19 cellular contexts compared by ENCODE assay signal in genomic region chr3:48226959-48227358, GRCh38. TPM values are rescaled to one million over a fixed set of nuclear protein-coding genes. Genes with fewer than 3 reads are reported as not detected.
A peak's percentile ranks its signal among the peaks of the same experiment; 100 is the strongest.
DNase-seq lines count a peak whose midpoint lies in the region; ATAC-seq, FAIRE-seq and TF ChIP-seq lines count a peak whose summit lies in the region.
"Had no signal": no experiment of that assay in that cellular context is flagged by ENCODE, and none has a peak within 500 bp of the region (broad histone marks: within the 10 kb centered on the region; RNA-seq: fewer than 3 reads in every experiment).

No MANE protein-coding gene starts in this region.

- H3K9me3 Mint-ChIP-seq in IgD-negative memory B cell = no peaks in the 10 kb centered on the region
- no peaks in the 10 kb centered on the region for H3K9me3 Mint-ChIP-seq in activated T-helper 1 cell treated with anti-CD3 and anti-CD28 coated beads, Interleukin-12 subunit alpha, Interleukin-12 subunit beta, Interleukin-2, Interleukin-4 antibody, amounts not matched to agents 30 ng/mL and 10 ng/mL and 1 ng/mL, durations not matched to agents 14 hours and 24 hours and 36 hours

- in situ Hi-C loops in GM12878 (cut with MboI) (no loop called here), mammary epithelial cell (cut with MboI; ENCODE audit: low sequenced_read_pairs in 2 of 2) (no loop called here)

- H3K23ac ChIP-seq in neuronal stem cell (ENCODE audit: low read depth, low read length, poor library complexity) = no peak overlapping the region

- ATAC-seq in GM12878 = 0 out of 3 replicates have a peak, but pooled peaks have one; percentile 10

- H3K27me3 Mint-ChIP-seq in IgD-negative memory B cell = no peaks in the 10 kb centered on the region
- H3K27me3 Mint-ChIP-seq in activated T-helper 1 cell treated with anti-CD3 and anti-CD28 coated beads, Interleukin-12 subunit alpha, Interleukin-12 subunit beta, Interleukin-2, Interleukin-4 antibody, amounts not matched to agents 30 ng/mL and 10 ng/mL and 1 ng/mL, durations not matched to agents 14 hours and 24 hours and 36 hours (ENCODE audit: insufficient read depth) = peaks cover 5% of the 10 kb centered on the region

- dilution Hi-C loops in mammary epithelial cell (cut with HindIII; ENCODE audit: low sequenced_read_pairs) = no loop called here

- intact Hi-C loops in GM12878 (cut with micrococcal nuclease; ENCODE audit: unreplicated experiment) = no loop called here
- intact Hi-C loops in mammary epithelial cell (cut with micrococcal nuclease) = no loop called here
- intact Hi-C loops in activated T-helper 1 cell treated with anti-CD3 and anti-CD28 coated beads, Interleukin-12 subunit alpha, Interleukin-12 subunit beta, Interleukin-2, Interleukin-4 antibody, amounts not matched to agents 30 ng/mL and 10 ng/mL and 1 ng/mL, durations not matched to agents 14 hours and 24 hours and 36 hours (cut with micrococcal nuclease) = no loop called here

- H3K4me3 Mint-ChIP-seq in IgD-negative memory B cell = peak overlapping the region in 3 of 4 donors; percentile 9 to 86 (median 74)
- no peak overlapping the region for H3K4me3 Mint-ChIP-seq in activated T-helper 1 cell treated with anti-CD3 and anti-CD28 coated beads, Interleukin-12 subunit alpha, Interleukin-12 subunit beta, Interleukin-2, Interleukin-4 antibody, amounts not matched to agents 30 ng/mL and 10 ng/mL and 1 ng/mL, durations not matched to agents 14 hours and 24 hours and 36 hours

- no peak overlapping the region for H2BK5ac ChIP-seq in neuronal stem cell (ENCODE audit: low read length)

- H4K8ac ChIP-seq in neuronal stem cell (ENCODE audit: low read depth, low read length) = no peak overlapping the region

- H3K14ac ChIP-seq in neuronal stem cell (ENCODE audit: low read length) = no peak overlapping the region

- H3K36me3 Mint-ChIP-seq in IgD-negative memory B cell = no peaks in the 10 kb centered on the region
- H3K36me3 Mint-ChIP-seq in activated T-helper 1 cell treated with anti-CD3 and anti-CD28 coated beads, Interleukin-12 subunit alpha, Interleukin-12 subunit beta, Interleukin-2, Interleukin-4 antibody, amounts not matched to agents 30 ng/mL and 10 ng/mL and 1 ng/mL, durations not matched to agents 14 hours and 24 hours and 36 hours (ENCODE audit: low read depth) = no peaks in the 10 kb centered on the region

- H2BK12ac ChIP-seq in neuronal stem cell (ENCODE audit: low read length) = no peak overlapping the region

- TF ChIP-seq RAD21 in GM12878 (IDR thresholded peaks at IDR 0.05; ENCODE audit: insufficient read depth, low read depth, low read length) = no peak

- H2BK120ac ChIP-seq in neuronal stem cell (ENCODE audit: low read depth, low read length) = no peak overlapping the region

- no peaks in the 10 kb centered on the region for H3K36me3 ChIP-seq in DOHH2 (ENCODE audit: control insufficient read depth, low read length)
- no peaks in the 10 kb centered on the region for H3K36me3 ChIP-seq in GM12878 (ENCODE audit: control insufficient read depth in 2 of 2, insufficient read depth in 2 of 2, low read length in 1 of 2)
- H3K36me3 ChIP-seq in neuronal stem cell (replicated peaks in 1 of 2; ENCODE audit: control insufficient read depth in 2 of 2, insufficient read depth in 2 of 2, low read length in 2 of 2) = no peaks in the 10 kb centered on the region
- no peaks in the 10 kb centered on the region for H3K36me3 ChIP-seq in mammary epithelial cell (ENCODE audit: insufficient read depth, low read length)

- H3K27me3 ChIP-seq in DOHH2 (ENCODE audit: control insufficient read depth, low read length) (no peaks in the 10 kb centered on the region), GM12878 (replicated peaks in 1 of 2; ENCODE audit: control insufficient read depth in 2 of 2, insufficient read depth in 2 of 2, low read length in 1 of 2) (no peaks in the 10 kb centered on the region), neuronal stem cell (ENCODE audit: control insufficient read depth in 3 of 3, insufficient read depth in 3 of 3, low read depth in 1 of 3, low read length in 3 of 3) (peaks cover 0 to 15% (median 0%) of the 10 kb centered on the region in 3 experiments), mammary epithelial cell (ENCODE audit: insufficient read depth, low read length) (no peaks in the 10 kb centered on the region)

- H4K91ac ChIP-seq in neuronal stem cell (ENCODE audit: low read depth, low read length, poor library complexity) = no peak overlapping the region

- peaks cover 39 to 54% (median 46%) of the 10 kb centered on the region in 3 donors for H3K4me1 Mint-ChIP-seq in IgD-negative memory B cell
- no peaks in the 10 kb centered on the region for H3K4me1 Mint-ChIP-seq in activated T-helper 1 cell treated with anti-CD3 and anti-CD28 coated beads, Interleukin-12 subunit alpha, Interleukin-12 subunit beta, Interleukin-2, Interleukin-4 antibody, amounts not matched to agents 30 ng/mL and 10 ng/mL and 1 ng/mL, durations not matched to agents 14 hours and 24 hours and 36 hours (ENCODE audit: low read depth)

- TF ChIP-seq CTCF in DOHH2 (IDR thresholded peaks at IDR 0.05; ENCODE audit: low read depth, low read length, poor library complexity, severe bottlenecking) (no peak), GM12878 (IDR thresholded peaks at IDR 0.05 in 2 of 3, conservative IDR thresholded peaks at IDR 0.05 in 1 of 3; ENCODE audit: control insufficient read depth in 2 of 3, extremely low read depth in 1 of 3, insufficient read depth in 1 of 3, low read depth in 3 of 3, low read length in 3 of 3) (no peak), mammary epithelial cell (conservative IDR thresholded peaks at IDR 0.05 in 1 of 2, IDR thresholded peaks at IDR 0.05 in 1 of 2; ENCODE audit: extremely low read depth in 1 of 2, insufficient read depth in 1 of 2, low read depth in 1 of 2, low read length in 2 of 2) (no peak)

- H3K79me1 ChIP-seq in neuronal stem cell (ENCODE audit: low read depth, low read length) = no peaks in the 10 kb centered on the region

- WGBS in GM12878 (ENCODE audit: insufficient coverage, insufficient replicate concordance, low lambda C conversion rate, missing lambda C conversion rate) = 0% methylated on average over 3 of the region's 3 CpGs
- no CpG with 5 or more reads among the region's 3 CpGs for WGBS in neuronal stem cell (ENCODE audit: extremely low coverage in 2 of 2, insufficient read length in 2 of 2, insufficient replicate concordance in 1 of 2), 2 donors
- WGBS in mammary epithelial cell (ENCODE audit: low coverage, missing lambda C conversion rate) = 75% methylated on average over 2 of the region's 3 CpGs

- H3K79me2 ChIP-seq in DOHH2 (ENCODE audit: control insufficient read depth, low read length) (no peaks in the 10 kb centered on the region), GM12878 (ENCODE audit: control insufficient read depth, insufficient read depth, low read length) (no peaks in the 10 kb centered on the region), mammary epithelial cell (ENCODE audit: insufficient read depth, low read length) (no peaks in the 10 kb centered on the region)

- POLR2A ChIA-PET in GM12878 (lab: Charles Lee) = interaction anchor here (1.5 kb wide), 1 partner anchor 14 kb away, joined by 6 read pairs; the partner anchor contains the start of gene ZNF589

- peak overlapping the region; percentile 53 for H3K27ac ChIP-seq in DOHH2 (ENCODE audit: low read depth, low read length)
- peak overlapping the region; percentile 35 for H3K27ac ChIP-seq in GM12878 (ENCODE audit: control insufficient read depth, insufficient read depth)
- no peak overlapping the region for H3K27ac ChIP-seq in neuronal stem cell (replicated peaks; ENCODE audit: low read length)
- H3K27ac ChIP-seq in mammary epithelial cell (ENCODE audit: insufficient read depth, low read depth, low read length) = no peak overlapping the region

- peak overlapping the region in 2 of 3 donors; percentile 31 to 88 for H3K27ac Mint-ChIP-seq in IgD-negative memory B cell
- H3K27ac Mint-ChIP-seq in activated T-helper 1 cell treated with anti-CD3 and anti-CD28 coated beads, Interleukin-12 subunit alpha, Interleukin-12 subunit beta, Interleukin-2, Interleukin-4 antibody, amounts not matched to agents 30 ng/mL and 10 ng/mL and 1 ng/mL, durations not matched to agents 14 hours and 24 hours and 36 hours = no peak overlapping the region

- peaks cover 13% of the 10 kb centered on the region for H3F3A ChIP-seq in DOHH2 (ENCODE audit: control insufficient read depth, insufficient read depth)

- RAD21 ChIA-PET in GM12878 (lab: Charles Lee; ENCODE audit: unreplicated experiment) = interaction anchor here (1.1 to 2.6 kb wide), 4 partner anchors 32 to 209 kb away, joined by 3 to 10 read pairs (median 4); no protein-coding TSS in a partner anchor

- H3K18ac ChIP-seq in neuronal stem cell (ENCODE audit: low read length) = no peak overlapping the region

- no peak for TF ChIP-seq POLR2A in GM12878 (IDR thresholded peaks at IDR 0.05; ENCODE audit: low read depth, low read length)

- H3K4ac ChIP-seq in neuronal stem cell (ENCODE audit: low read length) = no peak overlapping the region

- H2AFZ ChIP-seq in GM12878 (ENCODE audit: control insufficient read depth, low read depth, low read length) (no peak overlapping the region; the same call in 1 of the 2 replicates), neuronal stem cell (ENCODE audit: low read length) (no peak overlapping the region), mammary epithelial cell (ENCODE audit: low read depth, low read length) (no peak overlapping the region)

- DNase-seq in GM12878 (ENCODE audit: low read depth, low spot score) = no peak
- no peak for DNase-seq in neuronal stem cell (ENCODE audit: low spot score)
- no peak for DNase-seq in mammary epithelial cell
- no peak for DNase-seq in NCI-H2227 treated with DMSO at 0.1 percent for 48 hours (lab: John Stamatoyannopoulos, UW)
- no peak for DNase-seq in CD1c-positive myeloid dendritic cell (ENCODE audit: extremely low spot score)
- no peak for DNase-seq in activated T-helper 1 cell treated with anti-CD3 and anti-CD28 coated beads, Interleukin-12 subunit alpha, Interleukin-12 subunit beta, Interleukin-2, Interleukin-4 antibody, amounts not matched to agents 30 ng/mL and 10 ng/mL and 1 ng/mL, durations not matched to agents 14 hours and 24 hours and 36 hours (ENCODE audit: low spot score)
- DNase-seq: ACHN, DMS 273 treated with DMSO at 0.1 percent for 48 hours, H7, MM.1S, NCI-H187 treated with DMSO at 0.1 percent for 48 hours, NCI-H2171, NCI-H510A, NCI-H82, RPMI8226, SW 1271 had no signal

- H3K9ac ChIP-seq in GM12878 (ENCODE audit: control insufficient read depth, insufficient read depth, low read length) (no peak overlapping the region), neuronal stem cell (ENCODE audit: low read depth, low read length, poor library complexity) (no peak overlapping the region), mammary epithelial cell (ENCODE audit: insufficient read depth, low read length) (no peak overlapping the region)

- H2BK15ac ChIP-seq in neuronal stem cell (ENCODE audit: low read length) = peak overlapping the region; percentile 14

- SMC1A ChIA-PET in GM12878 (lab: Charles Lee; ENCODE audit: uncharacterized antibody, unreplicated experiment) = interaction anchor here (3.0 kb wide), 1 partner anchor 210 kb away, joined by 15 read pairs; no protein-coding TSS in a partner anchor

- BruUV-seq in GM12878 (replicated peaks; lab: Mats Ljungman, UMichigan) = no TSS peak
- no TSS peak for BruUV-seq in mammary epithelial cell (replicated peaks; lab: Mats Ljungman, UMichigan)

- FAIRE-seq in GM12878 (lab: Jason Lieb, UNC) = no peak

- H3K9me3 ChIP-seq in DOHH2 (ENCODE audit: control insufficient read depth, insufficient read depth, low read length) = no peaks in the 10 kb centered on the region
- no peaks in the 10 kb centered on the region; the same call in 2 of the 3 replicates for H3K9me3 ChIP-seq in GM12878 (replicated peaks; ENCODE audit: control insufficient read depth, insufficient read depth, low read length)
- peaks cover 0 to 2% of the 10 kb centered on the region in 2 donors for H3K9me3 ChIP-seq in neuronal stem cell (replicated peaks in 1 of 2; ENCODE audit: control insufficient read depth in 2 of 2, insufficient read depth in 1 of 2, low read depth in 1 of 2, low read length in 2 of 2)
- no peaks in the 10 kb centered on the region for H3K9me3 ChIP-seq in mammary epithelial cell (replicated peaks; ENCODE audit: insufficient read depth, low read length)

- H4K20me1 ChIP-seq in DOHH2 (ENCODE audit: control insufficient read depth, insufficient read depth, low read depth, low read length) (no peaks in the 10 kb centered on the region), GM12878 (ENCODE audit: control insufficient read depth, insufficient read depth) (no peaks in the 10 kb centered on the region), mammary epithelial cell (ENCODE audit: insufficient read depth, low read length) (no peaks in the 10 kb centered on the region)

- H3K9me2 ChIP-seq in DOHH2 (replicated peaks; ENCODE audit: control insufficient read depth, low read length) = no peaks in the 10 kb centered on the region

- H3K4me2 ChIP-seq in DOHH2 (ENCODE audit: low read length) (peak overlapping the region; percentile 64), GM12878 (ENCODE audit: control insufficient read depth, insufficient read depth) (peak overlapping the region; percentile 68), neuronal stem cell (ENCODE audit: insufficient read depth, low read length, poor library complexity, severe bottlenecking) (no peak overlapping the region), mammary epithelial cell (ENCODE audit: insufficient read depth, low read depth, low read length) (no peak overlapping the region)

- CTCF ChIA-PET in GM12878 (lab: Yijun Ruan, JAX) = interaction anchor here (1.2 to 16.5 kb wide), 3 partner anchors 32 to 208 kb away, joined by 3 to 267 read pairs (median 9); no protein-coding TSS in a partner anchor
- CTCF ChIA-PET in mammary epithelial cell (lab: Charles Lee; ENCODE audit: low non-redundant PET) = no interaction called here

- H3K4me3 ChIP-seq in DOHH2 (ENCODE audit: low read length) = peak overlapping the region; percentile 48
- H3K4me3 ChIP-seq in GM12878 = no peak overlapping the region; the same call in 1 of the 2 replicates
- no peak overlapping the region for H3K4me3 ChIP-seq in neuronal stem cell (ENCODE audit: low read length in 2 of 2)
- H3K4me3 ChIP-seq in mammary epithelial cell (replicated peaks in 1 of 3; ENCODE audit: insufficient read depth in 1 of 3, low read depth in 2 of 3, low read length in 3 of 3) = no peak overlapping the region

- TF ChIP-seq EP300 in GM12878 (IDR thresholded peaks at IDR 0.05; ENCODE audit: borderline replicate concordance in 1 of 2, control insufficient read depth in 1 of 2, low read depth in 2 of 2, low read length in 2 of 2) = 0 out of 4 replicates have a peak, but pooled peaks of 1 of the 2 experiments have one; percentile 16

- H3K4me1 ChIP-seq in DOHH2 (ENCODE audit: control insufficient read depth, low read length) = peaks cover 68% of the 10 kb centered on the region
- H3K4me1 ChIP-seq in GM12878 (ENCODE audit: control insufficient read depth, insufficient read depth, low read length) = peaks cover 74% of the 10 kb centered on the region
- peaks cover 0 to 6% of the 10 kb centered on the region in 2 donors for H3K4me1 ChIP-seq in neuronal stem cell (ENCODE audit: control insufficient read depth in 2 of 2, insufficient read depth in 1 of 2, low read depth in 1 of 2, low read length in 2 of 2)
- H3K4me1 ChIP-seq in mammary epithelial cell (ENCODE audit: insufficient read depth, low read length) = peaks cover 21% of the 10 kb centered on the region

- H2AK5ac ChIP-seq in neuronal stem cell (ENCODE audit: low read depth, low read length) = no peak overlapping the region

RNA-seq across cellular contexts. Expression of gene CAMP, which starts 3.7 kb away (rescaled TPM):
- polyA plus RNA-seq in IgD-negative memory B cell (1.1 TPM), GM12878 (2011; rRNA removed) (0.76 and 0.86 TPM in 2 replicates), GM12878 (2014; fragmentation: Illumina TruSeq; extraction: Trizol) (2.3 and 6.9 TPM in 2 replicates), GM12878 (2014; fragmentation: Nextera tagmentation; extraction: Ambion mirVana) (10 to 100 TPM; 25.4 to 34.3 TPM), GM12878 (2014; rRNA removed) (10.4 and 10.9 TPM in 2 replicates), GM12878 (2016; fragmentation: Nextera tagmentation; extraction: Ambion mirVana) (1 to 10 TPM; 3.4 to 3.7 TPM), mammary epithelial cell (7.7 TPM)
- not detected in 2 replicates for total RNA-seq in GM12878 (2013; cell fraction: nucleolus; rRNA removed)
- total RNA-seq in GM12878 (2014; rRNA removed) (9.8 and 11.7 TPM in 2 replicates), GM12878 (2014; rRNA removed; fragmentation: Illumina TruSeq; extraction: Trizol) (7.4 and 8.7 TPM in 2 replicates), GM12878 (2021) (7.5 and 7.8 TPM in 2 replicates), mammary epithelial cell (1 to 10 TPM; 5.3 to 7.0 TPM)
- 4.9 TPM for polyA plus RNA-seq in GM12878 (2011; ENCODE audit: low read depth)
- polyA plus RNA-seq in GM12878 (2011; cell fraction: cytosol; rRNA removed) = 0.88 and 2.0 TPM in 2 replicates
- 0.56 and 0.93 TPM in 2 replicates for polyA plus RNA-seq in GM12878 (2011; cell fraction: nucleus; rRNA removed)
- polyA plus RNA-seq in GM12878 (2012) = 6.8 and 12.9 TPM in 2 replicates
- 0.41 and 1.1 TPM in 2 replicates for polyA minus RNA-seq in GM12878 (2011; rRNA and poly(A)+ RNA removed)
- polyA minus RNA-seq in GM12878 (2011; cell fraction: cytosol; rRNA and poly(A)+ RNA removed) = not detected in 2 replicates
- polyA minus RNA-seq in GM12878 (2011; cell fraction: nucleus; rRNA and poly(A)+ RNA removed) = not detected in 2 replicates
- not detected for polyA plus RNA-seq in neuronal stem cell (2013, experiment 1 of 2)
- not detected for polyA plus RNA-seq in neuronal stem cell (2013, experiment 2 of 2)
- polyA minus RNA-seq in mammary epithelial cell = 4.4 TPM
- total RNA-seq in activated T-helper 1 cell treated with anti-CD3 and anti-CD28 coated beads, Interleukin-12 subunit alpha, Interleukin-12 subunit beta, Interleukin-2, Interleukin-4 antibody, amounts not matched to agents 30 ng/mL and 10 ng/mL and 1 ng/mL, durations not matched to agents 14 hours and 24 hours and 36 hours = not detected in 2 replicates
- total RNA-seq: H7 had no signal
- polyA plus RNA-seq: BJ had no signal

RNA-seq across cellular contexts. Expression of gene ZNF589, which starts 13.9 kb away (rescaled TPM):
- polyA plus RNA-seq in IgD-negative memory B cell (9.1 TPM), GM12878 (2011; rRNA removed) (47.2 and 47.9 TPM in 2 replicates), GM12878 (2014; fragmentation: Illumina TruSeq; extraction: Trizol) (36.9 and 47.9 TPM in 2 replicates), GM12878 (2014; fragmentation: Nextera tagmentation; extraction: Ambion mirVana) (10 to 100 TPM in 1 of 2 experiments, 1 to 10 TPM in 1; 6.5 to 10.1 TPM), GM12878 (2014; rRNA removed) (30.2 and 30.8 TPM in 2 replicates), GM12878 (2016; fragmentation: Nextera tagmentation; extraction: Ambion mirVana) (10 to 100 TPM; 19.7 to 20.2 TPM), mammary epithelial cell (7.1 TPM)
- total RNA-seq in GM12878 (2013; cell fraction: nucleolus; rRNA removed) = 211 and 232 TPM in 2 replicates
- total RNA-seq in GM12878 (2014; rRNA removed) (26.5 and 29.0 TPM in 2 replicates), GM12878 (2014; rRNA removed; fragmentation: Illumina TruSeq; extraction: Trizol) (29.5 and 30.2 TPM in 2 replicates), GM12878 (2021) (27.7 and 34.2 TPM in 2 replicates), mammary epithelial cell (1 to 10 TPM; 8.8 to 9.2 TPM)
- polyA plus RNA-seq in GM12878 (2011; ENCODE audit: low read depth) = 25.2 TPM
- 29.4 and 32.9 TPM in 2 replicates for polyA plus RNA-seq in GM12878 (2011; cell fraction: cytosol; rRNA removed)
- 114 and 142 TPM in 2 replicates for polyA plus RNA-seq in GM12878 (2011; cell fraction: nucleus; rRNA removed)
- polyA plus RNA-seq in GM12878 (2012) = 26.2 and 27.8 TPM in 2 replicates
- 33.6 and 39.6 TPM in 2 replicates for polyA minus RNA-seq in GM12878 (2011; rRNA and poly(A)+ RNA removed)
- polyA minus RNA-seq in GM12878 (2011; cell fraction: cytosol; rRNA and poly(A)+ RNA removed) = 8.0 and 10.2 TPM in 2 replicates
- 24.1 and 29.7 TPM in 2 replicates for polyA minus RNA-seq in GM12878 (2011; cell fraction: nucleus; rRNA and poly(A)+ RNA removed)
- 28.2 TPM for polyA plus RNA-seq in neuronal stem cell (2013, experiment 1 of 2)
- 29.0 TPM for polyA plus RNA-seq in neuronal stem cell (2013, experiment 2 of 2)
- 2.9 TPM for polyA minus RNA-seq in mammary epithelial cell
- total RNA-seq in activated T-helper 1 cell treated with anti-CD3 and anti-CD28 coated beads, Interleukin-12 subunit alpha, Interleukin-12 subunit beta, Interleukin-2, Interleukin-4 antibody, amounts not matched to agents 30 ng/mL and 10 ng/mL and 1 ng/mL, durations not matched to agents 14 hours and 24 hours and 36 hours = 33.0 and 34.2 TPM in 2 replicates

RNA-seq across cellular contexts. Expression of gene CDC25A, which starts 38.7 kb away (rescaled TPM):
- polyA plus RNA-seq in IgD-negative memory B cell (not detected), GM12878 (2011; rRNA removed) (16.0 and 16.1 TPM in 2 replicates), GM12878 (2014; fragmentation: Illumina TruSeq; extraction: Trizol) (33.8 and 35.3 TPM in 2 replicates), GM12878 (2014; fragmentation: Nextera tagmentation; extraction: Ambion mirVana) (1 to 10 TPM; 2.9 to 5.6 TPM), GM12878 (2014; rRNA removed) (25.6 and 30.3 TPM in 2 replicates), GM12878 (2016; fragmentation: Nextera tagmentation; extraction: Ambion mirVana) (10 to 100 TPM; 21.3 to 23.4 TPM), mammary epithelial cell (16.3 TPM)
- total RNA-seq in GM12878 (2013; cell fraction: nucleolus; rRNA removed) = 9.5 and 18.7 TPM in 2 replicates
- total RNA-seq in GM12878 (2014; rRNA removed) (32.1 and 32.5 TPM in 2 replicates), GM12878 (2014; rRNA removed; fragmentation: Illumina TruSeq; extraction: Trizol) (29.5 and 30.3 TPM in 2 replicates), GM12878 (2021) (34.4 and 36.6 TPM in 2 replicates), mammary epithelial cell (10 to 100 TPM in 1 of 2 donors, 1 to 10 TPM in 1; 7.3 to 17.8 TPM)
- polyA plus RNA-seq in GM12878 (2011; ENCODE audit: low read depth) = 5.7 TPM
- polyA plus RNA-seq in GM12878 (2011; cell fraction: cytosol; rRNA removed) = 12.1 and 15.7 TPM in 2 replicates
- 10.0 and 12.0 TPM in 2 replicates for polyA plus RNA-seq in GM12878 (2011; cell fraction: nucleus; rRNA removed)
- polyA plus RNA-seq in GM12878 (2012) = 8.4 and 8.7 TPM in 2 replicates
- polyA minus RNA-seq in GM12878 (2011; rRNA and poly(A)+ RNA removed) = 17.3 and 17.6 TPM in 2 replicates
- 9.4 and 12.9 TPM in 2 replicates for polyA minus RNA-seq in GM12878 (2011; cell fraction: cytosol; rRNA and poly(A)+ RNA removed)
- polyA minus RNA-seq in GM12878 (2011; cell fraction: nucleus; rRNA and poly(A)+ RNA removed) = 11.5 and 16.8 TPM in 2 replicates
- 26.0 TPM for polyA plus RNA-seq in neuronal stem cell (2013, experiment 1 of 2)
- polyA plus RNA-seq in neuronal stem cell (2013, experiment 2 of 2) = 24.4 TPM
- polyA minus RNA-seq in mammary epithelial cell = 15.7 TPM
- 50.9 and 52.6 TPM in 2 replicates for total RNA-seq in activated T-helper 1 cell treated with anti-CD3 and anti-CD28 coated beads, Interleukin-12 subunit alpha, Interleukin-12 subunit beta, Interleukin-2, Interleukin-4 antibody, amounts not matched to agents 30 ng/mL and 10 ng/mL and 1 ng/mL, durations not matched to agents 14 hours and 24 hours and 36 hours

Comparison
In these comparisons a context has a peak if more than half of its experiments do, and no peak if none do; other contexts are left out.
1. H3K27ac ChIP-seq: peak in DOHH2 (single experiment) and GM12878 (single experiment); none in neuronal stem cell (single experiment) and mammary epithelial cell (single experiment).
2. H3K4me2 ChIP-seq: peak in DOHH2 (single experiment) and GM12878 (single experiment); none in neuronal stem cell (single experiment) and mammary epithelial cell (single experiment).